ENCODE assay signal across 1 cellular context in the genomic region with DNA sequence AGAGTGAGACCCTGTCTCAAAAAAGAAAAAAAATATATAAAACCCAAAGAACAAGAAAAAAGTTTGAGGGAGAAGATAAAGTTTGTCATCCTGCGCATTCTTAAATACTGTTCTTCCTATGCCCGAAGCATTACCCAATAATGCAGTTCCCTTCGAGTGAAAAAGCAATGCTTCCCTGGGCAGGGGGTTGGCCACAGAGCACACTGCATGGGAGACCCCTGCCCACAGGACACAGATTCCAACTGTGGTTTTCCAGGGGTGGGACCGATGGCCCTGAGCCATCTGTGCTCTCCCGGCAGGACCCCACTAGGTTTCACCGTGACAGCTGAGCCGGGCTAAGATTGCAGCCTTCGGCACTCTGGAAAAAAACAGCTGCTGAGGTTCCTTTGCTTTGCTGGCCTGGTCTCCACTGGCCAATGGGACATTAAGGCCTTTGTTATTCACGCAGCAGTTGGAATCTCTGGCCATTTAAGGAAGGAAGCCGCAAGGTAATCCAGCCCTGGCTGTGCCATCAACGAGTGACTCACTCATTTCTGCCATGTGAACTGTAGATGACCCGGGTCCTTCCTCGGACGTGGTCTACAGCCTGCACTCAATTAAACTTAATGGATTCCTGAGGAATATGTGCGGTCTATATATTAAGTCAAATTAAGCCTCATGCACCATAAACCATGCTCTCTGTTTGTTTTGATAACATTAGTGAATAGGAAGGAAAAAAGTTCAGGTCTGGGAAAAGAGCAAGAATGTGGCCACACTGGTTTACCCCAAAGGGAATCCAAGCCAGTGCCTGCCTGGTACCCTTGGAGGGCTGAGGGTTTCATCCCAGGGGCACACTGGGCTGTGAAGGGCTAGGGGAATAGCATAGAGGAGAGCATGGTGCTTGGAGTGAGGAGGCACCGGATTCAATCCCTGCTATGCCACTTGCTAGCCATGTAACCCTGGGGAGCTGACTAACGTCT.
TF ChIP-seq lines count a peak whose summit lies in the region.

No MANE protein-coding gene starts in this region.

TF ChIP-seq in SK-N-SH treated with all-trans-retinoic acid at 6 μM for 48 hours, 23 proteins besides CTCF, POLR2A, EP300 and RAD21 (continued from another document):
- TF ChIP-seq ZNF565 (CRISPR knock-in tag; conservative IDR thresholded peaks at IDR 0.05; ENCODE audit: low read depth) (0 out of 2 replicates have a peak, but pooled peaks have one; percentile 84), ZC3H10 (CRISPR knock-in tag; IDR thresholded peaks at IDR 0.05) (peak; percentile 98)
TF ChIP-seq in SK-N-SH treated with all-trans-retinoic acid at 6 μM for 48 hours: peak in this region for 13.
